ENCODE assay signal across 19 cellular contexts in genomic region chr9:125434986-125435775, GRCh38.
DNase-seq lines count a peak whose midpoint lies in the region; ATAC-seq and TF ChIP-seq lines count a peak whose summit lies in the region.
"Had no signal": no experiment of that assay in that cellular context is flagged by ENCODE, and none has a peak within 500 bp of the region (broad histone marks: within the 10 kb centered on the region; RNA-seq: fewer than 3 reads in every experiment).

No MANE protein-coding gene starts in this region.

- no peak overlapping the region for H3K27ac ChIP-seq in upper lobe of right lung

- peak; percentile 45 for DNase-seq in activated CD8-positive, alpha-beta memory T cell treated with anti-CD3 and anti-CD28 coated beads, Interleukin-2, amount 50 U/mL, for 48 hours
- no peak for DNase-seq in activated CD8-positive, alpha-beta memory T cell treated with anti-CD3 and anti-CD28 coated beads, Interleukin-2, amount 50 U/mL, for 4 hours
- DNase-seq in natural killer cell treated with Interleukin-12 subunit alpha and Interleukin-12 subunit beta and Interleukin-15 and Interleukin-18, amount 100 ng/mL, for 72 hours (ENCODE audit: low spot score) = peak; percentile 35
- DNase-seq in natural killer cell (no peak), nephron progenitor cell (no peak), upper lobe of right lung (peak; percentile 48), NCI-H774 (lab: John Stamatoyannopoulos, UW) (no peak)
- DNase-seq: 8988T, COR-L47, GOT3, KG1, MV-4-11, NCI-H1694 treated with DMSO at 0.1 percent for 48 hours, NCI-H2227 treated with DMSO at 0.1 percent for 48 hours, NCI-H524, PC-3, RPMI8226, SIG-M5 had no signal

- H3K27me3 Mint-ChIP-seq in natural killer cell treated with Interleukin-12 subunit alpha and Interleukin-12 subunit beta and Interleukin-15 and Interleukin-18, amount 100 ng/mL, for 72 hours = no peaks in the 10 kb centered on the region
- no peaks in the 10 kb centered on the region for H3K27me3 Mint-ChIP-seq in natural killer cell (ENCODE audit: low read depth in 2 of 2)
- peaks cover 3% of the 10 kb centered on the region for H3K27me3 Mint-ChIP-seq in nephron progenitor cell (ENCODE audit: low read depth, poor library complexity)

- no peaks in the 10 kb centered on the region for H3K9me3 ChIP-seq in upper lobe of right lung

- no peaks in the 10 kb centered on the region for H3K27me3 ChIP-seq in upper lobe of right lung

- H3K27ac Mint-ChIP-seq in natural killer cell treated with Interleukin-12 subunit alpha and Interleukin-12 subunit beta and Interleukin-15 and Interleukin-18, amount 100 ng/mL, for 72 hours = no peak overlapping the region
- no peak overlapping the region for H3K27ac Mint-ChIP-seq in natural killer cell
- peak overlapping the region; percentile 59 for H3K27ac Mint-ChIP-seq in nephron progenitor cell

- peaks cover 19% of the 10 kb centered on the region for H3K36me3 ChIP-seq in upper lobe of right lung

- ATAC-seq in natural killer cell treated with Interleukin-12 subunit alpha and Interleukin-12 subunit beta and Interleukin-15 and Interleukin-18, amount 100 ng/mL, for 72 hours = no peak
- ATAC-seq in natural killer cell = no peak
- peak; percentile 2 for ATAC-seq in upper lobe of right lung
- ATAC-seq in GM18868 (IDR thresholded peaks at IDR 0.05; ENCODE audit: unreplicated experiment) = no peak
- ATAC-seq: PC-3 had no signal

- H3K4me1 ChIP-seq in upper lobe of right lung = no peaks in the 10 kb centered on the region

- no peak for TF ChIP-seq CTCF in natural killer cell (IDR thresholded peaks at IDR 0.05)
- no peak for TF ChIP-seq CTCF in nephron progenitor cell (IDR thresholded peaks at IDR 0.05)
- TF ChIP-seq CTCF in upper lobe of right lung (IDR thresholded peaks at IDR 0.05) = no peak

- no peaks in the 10 kb centered on the region for H3K4me1 Mint-ChIP-seq in natural killer cell treated with Interleukin-12 subunit alpha and Interleukin-12 subunit beta and Interleukin-15 and Interleukin-18, amount 100 ng/mL, for 72 hours (ENCODE audit: low read depth in 2 of 2)
- H3K4me1 Mint-ChIP-seq in natural killer cell (no peaks in the 10 kb centered on the region), nephron progenitor cell (peaks cover 59% of the 10 kb centered on the region)

- H3K4me3 ChIP-seq in upper lobe of right lung = no peak overlapping the region

- H3K9me3 Mint-ChIP-seq in natural killer cell treated with Interleukin-12 subunit alpha and Interleukin-12 subunit beta and Interleukin-15 and Interleukin-18, amount 100 ng/mL, for 72 hours = no peaks in the 10 kb centered on the region
- H3K9me3 Mint-ChIP-seq in natural killer cell (no peaks in the 10 kb centered on the region), nephron progenitor cell (no peaks in the 10 kb centered on the region)

- no peaks in the 10 kb centered on the region for H3K36me3 Mint-ChIP-seq in natural killer cell treated with Interleukin-12 subunit alpha and Interleukin-12 subunit beta and Interleukin-15 and Interleukin-18, amount 100 ng/mL, for 72 hours
- H3K36me3 Mint-ChIP-seq in natural killer cell (no peaks in the 10 kb centered on the region), nephron progenitor cell (ENCODE audit: low read depth) (no peaks in the 10 kb centered on the region)

- intact Hi-C loops in natural killer cell (cut with micrococcal nuclease) (no loop called here), upper lobe of right lung (cut with DNase I) (no loop called here)

- no peak overlapping the region for H3K4me3 Mint-ChIP-seq in natural killer cell treated with Interleukin-12 subunit alpha and Interleukin-12 subunit beta and Interleukin-15 and Interleukin-18, amount 100 ng/mL, for 72 hours
- H3K4me3 Mint-ChIP-seq in natural killer cell (no peak overlapping the region), nephron progenitor cell (no peak overlapping the region)

Comparison
In these comparisons a context has a peak if more than half of its experiments do, and no peak if none do; other contexts are left out.
1. DNase-seq: peak in activated CD8-positive, alpha-beta memory T cell treated with anti-CD3 and anti-CD28 coated beads, Interleukin-2, amount 50 U/mL, for 48 hours (single experiment), natural killer cell treated with Interleukin-12 subunit alpha and Interleukin-12 subunit beta and Interleukin-15 and Interleukin-18, amount 100 ng/mL, for 72 hours (single experiment) and upper lobe of right lung (single experiment); none in activated CD8-positive, alpha-beta memory T cell treated with anti-CD3 and anti-CD28 coated beads, Interleukin-2, amount 50 U/mL, for 4 hours (single experiment), natural killer cell (single experiment), nephron progenitor cell (single experiment) and NCI-H774 (single experiment).